ENCODE assay signal across 8 cellular contexts in the genomic region with DNA sequence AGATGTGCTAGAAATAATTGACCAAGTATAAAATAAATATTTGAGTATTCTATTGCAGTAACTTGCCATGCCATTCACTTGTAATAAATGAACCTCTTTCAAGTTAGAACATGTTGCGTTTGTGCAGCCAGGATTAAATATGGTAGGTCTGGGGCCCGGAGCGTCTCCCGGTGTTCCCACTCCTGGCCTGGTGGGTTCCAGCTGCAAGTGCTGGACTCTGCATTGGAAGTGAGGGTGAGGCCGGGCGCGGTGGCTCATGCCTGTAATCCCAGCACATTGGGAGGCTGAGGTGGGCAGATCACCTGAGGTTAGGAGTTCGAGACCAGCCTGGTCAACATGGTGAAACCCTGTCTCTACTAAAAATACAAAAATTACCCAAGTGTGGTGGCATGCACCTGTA. TPM values are rescaled to one million over a fixed set of nuclear protein-coding genes. Genes with fewer than 3 reads are reported as not detected.
DNase-seq lines count a peak whose midpoint lies in the region; ATAC-seq and TF ChIP-seq lines count a peak whose summit lies in the region.
"Not testable (repeated sequence)": the region's sequence is repeated elsewhere in the genome, so short reads cannot be mapped to it uniquely, and the experiment has no call there.

No MANE protein-coding gene starts in this region.

- not testable (repeated sequence) for H3K4me1 ChIP-seq in left lung, tibial artery

- peaks cover 0 to 29% of the 10 kb centered on the region in 2 donors for H3K27me3 ChIP-seq in left lung
- peaks cover 0 to 52% of the 10 kb centered on the region in 2 donors for H3K27me3 ChIP-seq in tibial artery

- not testable (repeated sequence) for ATAC-seq in Right ventricle myocardium inferior, left lung, sciatic nerve

- not testable (repeated sequence) for H3K9me3 ChIP-seq in left lung, tibial artery

- DNase-seq in caudate nucleus (lab: John Stamatoyannopoulos, UW) = not testable (repeated sequence)
- DNase-seq in Right ventricle myocardium inferior (ENCODE audit: missing footprints) (peak; percentile 40), islet precursor cell (peak; percentile 24), left lung (peak; percentile 12 to 51), mesenteric fat pad (ENCODE audit: low spot score) (peak; percentile 76), sciatic nerve (ENCODE audit: low spot score) (peak; percentile 36), tibial artery (peak; percentile 12 to 23), ureter (ENCODE audit: low spot score) (peak; percentile 29)

- TF ChIP-seq CTCF in left lung (IDR thresholded peaks at IDR 0.05); tibial artery (IDR thresholded peaks at IDR 0.05): not testable (repeated sequence)

- peak overlapping the region; percentile 54 for H3K27ac ChIP-seq in caudate nucleus (ENCODE audit: low read depth, low read length)
- not testable (repeated sequence) for H3K27ac ChIP-seq in left lung, tibial artery

- peak overlapping the region in 1 of 2 donors; percentile 21 for H3K4me3 ChIP-seq in left lung
- H3K4me3 ChIP-seq in tibial artery = not testable (repeated sequence)

- not testable (repeated sequence) for H3K36me3 ChIP-seq in left lung, tibial artery

- intact Hi-C loops in Right ventricle myocardium inferior (cut with DNase I); left lung (cut with DNase I); sciatic nerve (cut with DNase I); tibial artery (cut with DNase I; ENCODE audit: low total_unique reads): not testable (repeated sequence)

RNA-seq across cellular contexts. Expression of gene SLC19A1, which starts 19.0 kb away (rescaled TPM):
- total RNA-seq in Right ventricle myocardium inferior (8.2 TPM), left lung (10 to 100 TPM; 32.7 to 50.4 TPM), mesenteric fat pad (21.7 TPM), sciatic nerve (10.2 TPM), ureter (23.0 TPM)
